1 cellular context compared by ENCODE assay signal in genomic region chr10:23055424-23056191, GRCh38.
TF ChIP-seq lines count a peak whose summit lies in the region.

No MANE protein-coding gene starts in this region.

TF ChIP-seq in K562, 482 proteins besides CTCF, POLR2A, EP300 and RAD21 (continued from another document and continues in another):
- TF ChIP-seq SAFB (IDR thresholded peaks at IDR 0.05; ENCODE audit: borderline replicate concordance, low read depth, low read length) = no peak
- peak in 1 of 2 experiments; percentile 21; a peak in 2 of 4 replicates for TF ChIP-seq SIN3A (IDR thresholded peaks at IDR 0.05; ENCODE audit: borderline replicate concordance in 2 of 2, control insufficient read depth in 1 of 2, low read depth in 2 of 2, low read length in 2 of 2)
- peak; percentile 16; the same call in 1 of the 2 replicates for TF ChIP-seq ZNF592 (IDR thresholded peaks at IDR 0.05)
- TF ChIP-seq, protein P1, sequence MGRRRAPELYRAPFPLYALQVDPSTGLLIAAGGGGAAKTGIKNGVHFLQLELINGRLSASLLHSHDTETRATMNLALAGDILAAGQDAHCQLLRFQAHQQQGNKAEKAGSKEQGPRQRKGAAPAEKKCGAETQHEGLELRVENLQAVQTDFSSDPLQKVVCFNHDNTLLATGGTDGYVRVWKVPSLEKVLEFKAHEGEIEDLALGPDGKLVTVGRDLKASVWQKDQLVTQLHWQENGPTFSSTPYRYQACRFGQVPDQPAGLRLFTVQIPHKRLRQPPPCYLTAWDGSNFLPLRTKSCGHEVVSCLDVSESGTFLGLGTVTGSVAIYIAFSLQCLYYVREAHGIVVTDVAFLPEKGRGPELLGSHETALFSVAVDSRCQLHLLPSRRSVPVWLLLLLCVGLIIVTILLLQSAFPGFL (CRISPR knock-in tag; IDR thresholded peaks at IDR 0.05) = no peak
- peak in 1 of 2 experiments; percentile 86; a peak in 2 of 4 replicates for TF ChIP-seq CSDE1 (IDR thresholded peaks at IDR 0.05)
- TF ChIP-seq HDAC1 (IDR thresholded peaks at IDR 0.05) = no peak; a peak in 1 of 4 replicates
- no peak for TF ChIP-seq NR3C1 (CRISPR knock-in tag; IDR thresholded peaks at IDR 0.05)
- no peak for TF ChIP-seq IRF2 (CRISPR knock-in tag; IDR thresholded peaks at IDR 0.05)
- TF ChIP-seq MCM7 (IDR thresholded peaks at IDR 0.05) = no peak
- TF ChIP-seq ZNF277 (CRISPR knock-in tag; IDR thresholded peaks at IDR 0.05; ENCODE audit: borderline replicate concordance) = no peak
- 0 out of 2 replicates have a peak, but pooled peaks have one; percentile 25 for TF ChIP-seq FOXO4 (CRISPR knock-in tag; IDR thresholded peaks at IDR 0.05)
- TF ChIP-seq DMBX1 (CRISPR knock-in tag; IDR thresholded peaks at IDR 0.05; ENCODE audit: borderline replicate concordance) = no peak
- TF ChIP-seq, protein P2, sequence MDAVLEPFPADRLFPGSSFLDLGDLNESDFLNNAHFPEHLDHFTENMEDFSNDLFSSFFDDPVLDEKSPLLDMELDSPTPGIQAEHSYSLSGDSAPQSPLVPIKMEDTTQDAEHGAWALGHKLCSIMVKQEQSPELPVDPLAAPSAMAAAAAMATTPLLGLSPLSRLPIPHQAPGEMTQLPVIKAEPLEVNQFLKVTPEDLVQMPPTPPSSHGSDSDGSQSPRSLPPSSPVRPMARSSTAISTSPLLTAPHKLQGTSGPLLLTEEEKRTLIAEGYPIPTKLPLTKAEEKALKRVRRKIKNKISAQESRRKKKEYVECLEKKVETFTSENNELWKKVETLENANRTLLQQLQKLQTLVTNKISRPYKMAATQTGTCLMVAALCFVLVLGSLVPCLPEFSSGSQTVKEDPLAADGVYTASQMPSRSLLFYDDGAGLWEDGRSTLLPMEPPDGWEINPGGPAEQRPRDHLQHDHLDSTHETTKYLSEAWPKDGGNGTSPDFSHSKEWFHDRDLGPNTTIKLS (IDR thresholded peaks at IDR 0.05; ENCODE audit: borderline replicate concordance, low read depth) = no peak
- no peak for TF ChIP-seq CBFB (CRISPR knock-in tag; IDR thresholded peaks at IDR 0.05)
- peak; percentile 68; the same call in 1 of the 2 replicates for TF ChIP-seq ZSCAN32 (CRISPR knock-in tag; IDR thresholded peaks at IDR 0.05)
- peak; percentile 20; the same call in 1 of the 2 replicates for TF ChIP-seq ZNF561 (CRISPR knock-in tag; conservative IDR thresholded peaks at IDR 0.05)
- 0 out of 2 replicates have a peak, but pooled peaks have one; percentile 54 for TF ChIP-seq ZNF589 (CRISPR knock-in tag; IDR thresholded peaks at IDR 0.05; ENCODE audit: low read depth)
- TF ChIP-seq NUFIP1 (IDR thresholded peaks at IDR 0.05; ENCODE audit: partially characterized antibody) = no peak
- TF ChIP-seq ETV6 (IDR thresholded peaks at IDR 0.05; ENCODE audit: borderline replicate concordance in 1 of 2, low read depth in 2 of 2, low read length in 1 of 2) = peak in 1 of 2 experiments; percentile 46; a peak in 1 of 4 replicates
- TF ChIP-seq ETV6 (CRISPR knock-in tag; IDR thresholded peaks at IDR 0.05; ENCODE audit: borderline replicate concordance) = no peak
- no peak for TF ChIP-seq BRD9 (IDR thresholded peaks at IDR 0.05; ENCODE audit: low read depth, partially characterized antibody)
- TF ChIP-seq CBX1 (IDR thresholded peaks at IDR 0.05; ENCODE audit: low read depth) = peak; percentile 88; the same call in 1 of the 2 replicates
- peak; percentile 92; the same call in 1 of the 2 replicates for TF ChIP-seq KHSRP (IDR thresholded peaks at IDR 0.05)
- TF ChIP-seq ZNF77 (CRISPR knock-in tag; IDR thresholded peaks at IDR 0.05) = peak; percentile 85
- TF ChIP-seq PCBP2 (IDR thresholded peaks at IDR 0.05; ENCODE audit: low read depth, low read length, poor library complexity, severe bottlenecking) = no peak
- TF ChIP-seq ZMIZ1 (IDR thresholded peaks at IDR 0.05; ENCODE audit: low read depth in 2 of 2, low read length in 2 of 2) = peak in 1 of 2 experiments; percentile 96; a peak in 2 of 4 replicates
- TF ChIP-seq ZBED1 (IDR thresholded peaks at IDR 0.05) = 0 out of 2 replicates have a peak, but pooled peaks have one; percentile 24
- TF ChIP-seq GABPB1 (CRISPR knock-in tag; IDR thresholded peaks at IDR 0.05) = no peak
- TF ChIP-seq ARID4B (CRISPR knock-in tag; IDR thresholded peaks at IDR 0.05) = no peak
- TF ChIP-seq SNAPC5 (CRISPR knock-in tag; IDR thresholded peaks at IDR 0.05) = peak; percentile 88
- TF ChIP-seq TOE1 (IDR thresholded peaks at IDR 0.05; ENCODE audit: borderline replicate concordance) = no peak
- TF ChIP-seq TOE1 (CRISPR knock-in tag; IDR thresholded peaks at IDR 0.05; ENCODE audit: borderline replicate concordance, low read depth) = no peak
- TF ChIP-seq HNRNPUL1 (IDR thresholded peaks at IDR 0.05; ENCODE audit: low read length) = peak; percentile 95
- no peak for TF ChIP-seq SREBF2 (CRISPR knock-in tag; IDR thresholded peaks at IDR 0.05)
- TF ChIP-seq MEIS2 (IDR thresholded peaks at IDR 0.05; ENCODE audit: partially characterized antibody) = no peak
- TF ChIP-seq, protein P3, sequence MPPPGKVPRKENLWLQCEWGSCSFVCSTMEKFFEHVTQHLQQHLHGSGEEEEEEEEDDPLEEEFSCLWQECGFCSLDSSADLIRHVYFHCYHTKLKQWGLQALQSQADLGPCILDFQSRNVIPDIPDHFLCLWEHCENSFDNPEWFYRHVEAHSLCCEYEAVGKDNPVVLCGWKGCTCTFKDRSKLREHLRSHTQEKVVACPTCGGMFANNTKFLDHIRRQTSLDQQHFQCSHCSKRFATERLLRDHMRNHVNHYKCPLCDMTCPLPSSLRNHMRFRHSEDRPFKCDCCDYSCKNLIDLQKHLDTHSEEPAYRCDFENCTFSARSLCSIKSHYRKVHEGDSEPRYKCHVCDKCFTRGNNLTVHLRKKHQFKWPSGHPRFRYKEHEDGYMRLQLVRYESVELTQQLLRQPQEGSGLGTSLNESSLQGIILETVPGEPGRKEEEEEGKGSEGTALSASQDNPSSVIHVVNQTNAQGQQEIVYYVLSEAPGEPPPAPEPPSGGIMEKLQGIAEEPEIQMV (tag; conservative IDR thresholded peaks at IDR 0.05; ENCODE audit: low read depth) = no peak
- TF ChIP-seq EWSR1 (IDR thresholded peaks at IDR 0.05; ENCODE audit: borderline replicate concordance, low read depth, partially characterized antibody) = peak; percentile 98
- TF ChIP-seq NCOA1 (IDR thresholded peaks at IDR 0.05; ENCODE audit: low read depth) = no peak
- TF ChIP-seq ZKSCAN3 (CRISPR knock-in tag; IDR thresholded peaks at IDR 0.05) = no peak
- TF ChIP-seq SMARCA4 (IDR thresholded peaks at IDR 0.05) = no peak
- TF ChIP-seq ZNF57 (CRISPR knock-in tag; IDR thresholded peaks at IDR 0.05) = peak; percentile 84; the same call in 1 of the 2 replicates
- TF ChIP-seq NFE2 (IDR thresholded peaks at IDR 0.05; ENCODE audit: low read depth) = no peak
- TF ChIP-seq SMARCA5 (IDR thresholded peaks at IDR 0.05) = no peak
- no peak for TF ChIP-seq PHTF2 (CRISPR knock-in tag; IDR thresholded peaks at IDR 0.05)
- peak; percentile 52; the same call in 1 of the 2 replicates for TF ChIP-seq MXI1 (IDR thresholded peaks at IDR 0.05; ENCODE audit: low read depth, low read length)
- peak; percentile 68 for TF ChIP-seq DACH1 (IDR thresholded peaks at IDR 0.05; ENCODE audit: partially characterized antibody)
- no peak for TF ChIP-seq HSF4 (CRISPR knock-in tag; IDR thresholded peaks at IDR 0.05; ENCODE audit: borderline replicate concordance)
- TF ChIP-seq HNRNPLL (IDR thresholded peaks at IDR 0.05; ENCODE audit: low read depth, low read length, poor library complexity, severe bottlenecking) = no peak
